Comparison of ENCODE assay signal across 13 cellular contexts in genomic region chr1:115309504-115309903, GRCh38. TPM values are rescaled to one million over a fixed set of nuclear protein-coding genes. Genes with fewer than 3 reads are reported as not detected.
"Had no signal": no experiment of that assay in that cellular context is flagged by ENCODE, and none has a peak within 500 bp of the region (broad histone marks: within the 10 kb centered on the region; RNA-seq: fewer than 3 reads in every experiment).

No MANE protein-coding gene starts in this region.

RNA-seq across cellular contexts. Expression of gene NGF, which starts 28.5 kb away (rescaled TPM):
- total RNA-seq: activated B cell treated with CpG ODN at 0.5 μM for 24 hours; activated CD4-positive, alpha-beta memory T cell treated with anti-CD3 and anti-CD28 coated beads for 36 hours; activated CD4-positive, alpha-beta memory T cell treated with anti-CD3 and anti-CD28 coated beads, Interleukin-2, amount 10 ng/mL, durations not matched to agents 7 days and 5 days; activated CD4-positive, alpha-beta T cell treated with anti-CD3 and anti-CD28 coated beads for 36 hours; activated CD4-positive, alpha-beta T cell treated with anti-CD3 and anti-CD28 coated beads, Interleukin-2, amount 10 ng/mL, durations not matched to agents 24 days and 14 days; activated CD4-positive, alpha-beta T cell treated with anti-CD3 and anti-CD28 coated beads, Interleukin-2, amount 10 ng/mL, durations not matched to agents 7 days and 5 days; activated CD8-positive, alpha-beta memory T cell treated with anti-CD3 and anti-CD28 coated beads for 36 hours; activated CD8-positive, alpha-beta memory T cell treated with anti-CD3 and anti-CD28 coated beads, Interleukin-2, amount 10 ng/mL, durations not matched to agents 7 days and 5 days; activated CD8-positive, alpha-beta T cell treated with anti-CD3 and anti-CD28 coated beads for 36 hours; activated CD8-positive, alpha-beta T cell treated with anti-CD3 and anti-CD28 coated beads, Interleukin-2, amount 10 ng/mL, durations not matched to agents 7 days and 5 days; T-helper 1 cell treated with Interleukin-12 subunit alpha and Interleukin-12 subunit beta and Interleukin-4 antibody, amounts not matched to agents 30 ng/mL and 1 ng/mL, for 36 hours; T-helper 17 cell; T-helper 2 cell treated with Interferon-gamma antibody and Interleukin-4, amounts not matched to agents 100 ng/mL and 5 ng/mL, for 36 hours had no signal
